Comparison of ENCODE assay signal across 1 cellular context in the genomic region with DNA sequence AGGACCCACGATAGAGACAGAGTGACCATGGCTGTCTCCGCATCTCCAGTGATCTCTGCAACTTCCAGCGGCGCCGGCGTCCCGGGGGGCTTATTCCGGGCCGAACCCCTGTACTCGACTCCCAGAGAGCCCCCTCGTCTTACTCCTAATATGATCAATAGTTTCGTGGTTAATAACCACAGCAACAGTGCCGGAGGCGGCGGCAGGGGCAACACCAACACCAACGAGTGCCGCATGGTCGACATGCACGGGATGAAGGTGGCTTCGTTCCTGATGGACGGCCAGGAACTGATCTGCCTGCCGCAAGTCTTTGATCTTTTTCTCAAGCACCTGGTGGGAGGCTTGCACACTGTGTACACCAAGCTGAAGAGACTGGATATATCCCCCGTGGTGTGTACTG.
TF ChIP-seq lines count a peak whose summit lies in the region.

No MANE protein-coding gene starts in this region.

TF ChIP-seq in endothelial cell of umbilical vein, 7 proteins besides CTCF, POLR2A, EP300 and RAD21 (continued from another document):
- TF ChIP-seq JUN (IDR thresholded peaks at IDR 0.05; ENCODE audit: borderline replicate concordance, insufficient read depth, insufficient read length, low read depth), result no peak
- TF ChIP-seq EZH2 (IDR thresholded peaks at IDR 0.05; ENCODE audit: borderline replicate concordance, low read depth, low read length, severe bottlenecking), result no peak
